Comparison of ENCODE assay signal across 19 cellular contexts in genomic region chr20:12345978-12346377, GRCh38.
DNase-seq lines count a peak whose midpoint lies in the region; ATAC-seq, FAIRE-seq and TF ChIP-seq lines count a peak whose summit lies in the region.
"Had no signal": no experiment of that assay in that cellular context is flagged by ENCODE, and none has a peak within 500 bp of the region (broad histone marks: within the 10 kb centered on the region; RNA-seq: fewer than 3 reads in every experiment).

No MANE protein-coding gene starts in this region.

- no peaks in the 10 kb centered on the region for H3K9me1 ChIP-seq in K562 (ENCODE audit: control insufficient read depth, insufficient read depth, low read length)

- no peak overlapping the region for H3K4me3 ChIP-seq in HepG2 (replicated peaks in 1 of 3; ENCODE audit: insufficient read depth in 1 of 3, low read depth in 2 of 3, low read length in 3 of 3)
- H3K4me3 ChIP-seq in right lobe of liver, result no peak overlapping the region
- H3K4me3 ChIP-seq in K562, result no peak overlapping the region
- H3K4me3 ChIP-seq: GM23338 had no signal

- FAIRE-seq in HepG2 (lab: Jason Lieb, UNC) (no peak), K562 (lab: Jason Lieb, UNC) (no peak)
- FAIRE-seq: GM12891, GM18507 had no signal

- H3K27me3 Mint-ChIP-seq in type B pancreatic cell (no peaks in the 10 kb centered on the region), MCF 10A (ENCODE audit: insufficient read depth, unreplicated experiment) (no peaks in the 10 kb centered on the region)
- H3K27me3 Mint-ChIP-seq: CD4-positive, alpha-beta memory T cell had no signal

- intact Hi-C loops in HepG2 (cut with micrococcal nuclease; ENCODE audit: unreplicated experiment) (no loop called here), right lobe of liver (cut with DNase I) (no loop called here), K562 (cut with micrococcal nuclease) (no loop called here), MCF 10A (cut with micrococcal nuclease) (no loop called here)

- H3K9ac ChIP-seq in HepG2 (ENCODE audit: insufficient read depth, low read depth, low read length) (no peak overlapping the region), K562 (ENCODE audit: insufficient read depth in 1 of 2, low read depth in 2 of 2, low read length in 2 of 2) (no peak overlapping the region)

- no peaks in the 10 kb centered on the region for H3K79me2 ChIP-seq in HepG2 (ENCODE audit: insufficient read depth, low read length)
- no peaks in the 10 kb centered on the region for H3K79me2 ChIP-seq in K562 (ENCODE audit: control insufficient read depth, insufficient read depth, low read length)

- no peak overlapping the region for H3K4me2 ChIP-seq in HepG2 (ENCODE audit: low read depth, low read length)
- H3K4me2 ChIP-seq in K562 (ENCODE audit: insufficient read depth, low read length), result no peak overlapping the region
- H3K4me2 ChIP-seq: GM23338 had no signal

- CTCF ChIA-PET in HepG2 (lab: Yijun Ruan, JAX; ENCODE audit: low intra/inter-chr PET ratio, low total read pairs) (no interaction called here), K562 (lab: Yijun Ruan, JAX; ENCODE audit: low intra/inter-chr PET ratio) (no interaction called here), MCF 10A (lab: Yijun Ruan, JAX) (no interaction called here)

- WGBS in HepG2 (ENCODE audit: low lambda C conversion rate), result 0% methylated on average over 2 of the region's 2 CpGs
- 79% methylated on average over 2 of the region's 2 CpGs for WGBS in right lobe of liver (ENCODE audit: insufficient coverage, low coverage, low lambda C conversion rate, missing lambda C conversion rate)
- WGBS in K562 (ENCODE audit: insufficient coverage, low coverage, missing lambda C conversion rate), result 0% methylated on average over 2 of the region's 2 CpGs

- TF ChIP-seq EP300 in HepG2 (IDR thresholded peaks at IDR 0.05; ENCODE audit: low read depth in 2 of 2, low read length in 2 of 2) (no peak), HepG2 (CRISPR knock-in tag; IDR thresholded peaks at IDR 0.05; ENCODE audit: borderline replicate concordance) (no peak), K562 (IDR thresholded peaks at IDR 0.05; ENCODE audit: low read length) (no peak)

- TF ChIP-seq RAD21 in HepG2 (CRISPR knock-in tag; IDR thresholded peaks at IDR 0.05) (no peak), K562 (CRISPR knock-in tag; conservative IDR thresholded peaks at IDR 0.05 in 1 of 2, IDR thresholded peaks at IDR 0.05 in 1 of 2) (no peak)

- POLR2A ChIA-PET in HepG2 (lab: Yijun Ruan, JAX), result no interaction called here
- POLR2A ChIA-PET in K562 (lab: Yijun Ruan, JAX), result no interaction called here
- POLR2A ChIA-PET in MCF 10A (lab: Yijun Ruan, JAX), result no interaction called here

- H3K4me3 Mint-ChIP-seq in type B pancreatic cell (no peak overlapping the region), MCF 10A (ENCODE audit: unreplicated experiment) (no peak overlapping the region)
- H3K4me3 Mint-ChIP-seq: CD4-positive, alpha-beta memory T cell; GM23338 had no signal

- DNase-seq in HepG2 (ENCODE audit: low spot score), result no peak
- no peak for DNase-seq in right lobe of liver
- no peak for DNase-seq in K562 (ENCODE audit: extremely low read depth in 1 of 4, low spot score in 3 of 4)
- DNase-seq in type B pancreatic cell (ENCODE audit: extremely low spot score, unreplicated experiment), result no peak
- DNase-seq in 8988T, result no peak
- DNase-seq in MCF 10A (ENCODE audit: unreplicated experiment), result no peak
- DNase-seq: C1 segment of cervical spinal cord; Calu3; CD4-positive, alpha-beta memory T cell; COR-L47; DMS53; DMS79 treated with DMSO at 0.1 percent for 48 hours; GF-D8; H7; HCEC 1CT had no signal

- H4K20me1 ChIP-seq in HepG2 (ENCODE audit: insufficient read depth, low read length) (no peaks in the 10 kb centered on the region), K562 (replicated peaks; ENCODE audit: control insufficient read depth, insufficient read depth, low read length) (no peaks in the 10 kb centered on the region)

- TF ChIP-seq POLR2A in HepG2 (IDR thresholded peaks at IDR 0.05; ENCODE audit: insufficient read depth in 1 of 2, low read depth in 2 of 2, low read length in 2 of 2) (no peak), right lobe of liver (IDR thresholded peaks at IDR 0.05) (no peak), K562 (conservative IDR thresholded peaks at IDR 0.05) (no peak)

- no peaks in the 10 kb centered on the region for H3K36me3 Mint-ChIP-seq in type B pancreatic cell
- no peaks in the 10 kb centered on the region for H3K36me3 Mint-ChIP-seq in MCF 10A (ENCODE audit: insufficient read depth, unreplicated experiment)

- BruUV-seq in HepG2 (replicated peaks; lab: Mats Ljungman, UMichigan), result no TSS peak
- no TSS peak for BruUV-seq in K562 (replicated peaks; lab: Mats Ljungman, UMichigan)
- no TSS peak for BruUV-seq in MCF 10A (replicated peaks; lab: Mats Ljungman, UMichigan)

- in situ Hi-C loops in HepG2 (cut with HindIII; ENCODE audit: extremely low pct_ligation_motif_present, low pct_unique_long_range_greater_than_20kb), result no loop called here
- in situ Hi-C loops in K562 (cut with MboI), result no loop called here

- H3K4me1 ChIP-seq in HepG2 (ENCODE audit: insufficient read depth, low read length) (no peaks in the 10 kb centered on the region), right lobe of liver (no peaks in the 10 kb centered on the region), K562 (replicated peaks in 1 of 2; ENCODE audit: control insufficient read depth in 2 of 2, insufficient read depth in 2 of 2, low read length in 2 of 2) (no peaks in the 10 kb centered on the region)

- H3K27ac ChIP-seq in HepG2 (ENCODE audit: extremely low read length, insufficient read depth, low read length), result no peak overlapping the region
- no peak overlapping the region for H3K27ac ChIP-seq in right lobe of liver
- H3K27ac ChIP-seq in K562 (ENCODE audit: extremely low read depth, low read depth, low read length), result no peak overlapping the region
- H3K27ac ChIP-seq: 22Rv1 had no signal

- H2AFZ ChIP-seq in HepG2 (ENCODE audit: low read length), result no peak overlapping the region
- H2AFZ ChIP-seq in K562 (ENCODE audit: low read depth, low read length), result no peak overlapping the region
- H2AFZ ChIP-seq: GM23338 had no signal

- H3K9me3 ChIP-seq in HepG2 (ENCODE audit: low read length), result peaks cover 3% of the 10 kb centered on the region
- no peaks in the 10 kb centered on the region for H3K9me3 ChIP-seq in right lobe of liver
- H3K9me3 ChIP-seq in K562 (replicated peaks; ENCODE audit: control insufficient read depth, insufficient read depth, low read depth, low read length), result no peaks in the 10 kb centered on the region

- H3K27ac Mint-ChIP-seq in type B pancreatic cell (peak overlapping the region; percentile 43), MCF 10A (ENCODE audit: low read depth, unreplicated experiment) (no peak overlapping the region)
- H3K27ac Mint-ChIP-seq: CD4-positive, alpha-beta memory T cell; GM23338 had no signal

- no peaks in the 10 kb centered on the region for H3K36me3 ChIP-seq in HepG2 (replicated peaks in 1 of 2; ENCODE audit: control insufficient read depth in 1 of 2, insufficient read depth in 2 of 2, low read length in 2 of 2)
- no peaks in the 10 kb centered on the region for H3K36me3 ChIP-seq in right lobe of liver
- no peaks in the 10 kb centered on the region for H3K36me3 ChIP-seq in K562 (ENCODE audit: control insufficient read depth, insufficient read depth, low read length)

- ATAC-seq in HepG2 (no peak), right lobe of liver (no peak), K562 (no peak)
- ATAC-seq: GM23338 had no signal

- peaks cover 8% of the 10 kb centered on the region for H3K9me3 Mint-ChIP-seq in type B pancreatic cell
- H3K9me3 Mint-ChIP-seq in MCF 10A (ENCODE audit: unreplicated experiment), result peaks cover 17% of the 10 kb centered on the region

- H3K27me3 ChIP-seq in HepG2 (ENCODE audit: control insufficient read depth in 1 of 2, insufficient read depth in 2 of 2, low read length in 2 of 2) (no peaks in the 10 kb centered on the region), right lobe of liver (no peaks in the 10 kb centered on the region), K562 (ENCODE audit: control insufficient read depth in 2 of 2, insufficient read depth in 2 of 2, low read length in 2 of 2) (no peaks in the 10 kb centered on the region)

- TF ChIP-seq CTCF in HepG2 (CRISPR knock-in tag; IDR thresholded peaks at IDR 0.05) (no peak), right lobe of liver (IDR thresholded peaks at IDR 0.05) (no peak), K562 (IDR thresholded peaks at IDR 0.05 in 2 of 3, conservative IDR thresholded peaks at IDR 0.05 in 1 of 3; ENCODE audit: insufficient read depth in 2 of 3, low read depth in 1 of 3, low read length in 3 of 3) (no peak), type B pancreatic cell (conservative IDR thresholded peaks at IDR 0.05) (no peak), MCF 10A (IDR thresholded peaks at IDR 0.05; ENCODE audit: unreplicated experiment) (no peak)

- H3K4me1 Mint-ChIP-seq in type B pancreatic cell (ENCODE audit: unreplicated experiment), result no peaks in the 10 kb centered on the region
- H3K4me1 Mint-ChIP-seq in MCF 10A (ENCODE audit: insufficient read depth, unreplicated experiment), result no peaks in the 10 kb centered on the region
- H3K4me1 Mint-ChIP-seq: CD4-positive, alpha-beta memory T cell had no signal

TF ChIP-seq in HepG2, 621 proteins besides CTCF, POLR2A, EP300 and RAD21 (continues in another document):
- TF ChIP-seq KLF12 (CRISPR knock-in tag; IDR thresholded peaks at IDR 0.05; ENCODE audit: borderline replicate concordance), result no peak
- TF ChIP-seq MED1 (CRISPR knock-in tag; IDR thresholded peaks at IDR 0.05), result no peak
- TF ChIP-seq PRMT3 (CRISPR knock-in tag; IDR thresholded peaks at IDR 0.05; ENCODE audit: borderline replicate concordance, low read depth), result no peak

TF ChIP-seq in K562, 482 proteins besides CTCF, POLR2A, EP300 and RAD21 (continues in another document):
- TF ChIP-seq MAFK (IDR thresholded peaks at IDR 0.05; ENCODE audit: low read length) (peak; percentile 93), ELF2 (CRISPR knock-in tag; IDR thresholded peaks at IDR 0.05) (no peak), NCOA6 (IDR thresholded peaks at IDR 0.05) (no peak), ARID3A (IDR thresholded peaks at IDR 0.05; ENCODE audit: borderline replicate concordance, low read depth, low read length) (no peak)

Comparison
In these comparisons a context has a peak if more than half of its experiments do, and no peak if none do; other contexts are left out.
1. Of the 241 proteins assayed by ChIP-seq in both HepG2 and K562: peak only in HepG2: none; only in K562: none; in both: MAFF, MAFG and MAFK; in neither: 238.